In the genomic region with DNA sequence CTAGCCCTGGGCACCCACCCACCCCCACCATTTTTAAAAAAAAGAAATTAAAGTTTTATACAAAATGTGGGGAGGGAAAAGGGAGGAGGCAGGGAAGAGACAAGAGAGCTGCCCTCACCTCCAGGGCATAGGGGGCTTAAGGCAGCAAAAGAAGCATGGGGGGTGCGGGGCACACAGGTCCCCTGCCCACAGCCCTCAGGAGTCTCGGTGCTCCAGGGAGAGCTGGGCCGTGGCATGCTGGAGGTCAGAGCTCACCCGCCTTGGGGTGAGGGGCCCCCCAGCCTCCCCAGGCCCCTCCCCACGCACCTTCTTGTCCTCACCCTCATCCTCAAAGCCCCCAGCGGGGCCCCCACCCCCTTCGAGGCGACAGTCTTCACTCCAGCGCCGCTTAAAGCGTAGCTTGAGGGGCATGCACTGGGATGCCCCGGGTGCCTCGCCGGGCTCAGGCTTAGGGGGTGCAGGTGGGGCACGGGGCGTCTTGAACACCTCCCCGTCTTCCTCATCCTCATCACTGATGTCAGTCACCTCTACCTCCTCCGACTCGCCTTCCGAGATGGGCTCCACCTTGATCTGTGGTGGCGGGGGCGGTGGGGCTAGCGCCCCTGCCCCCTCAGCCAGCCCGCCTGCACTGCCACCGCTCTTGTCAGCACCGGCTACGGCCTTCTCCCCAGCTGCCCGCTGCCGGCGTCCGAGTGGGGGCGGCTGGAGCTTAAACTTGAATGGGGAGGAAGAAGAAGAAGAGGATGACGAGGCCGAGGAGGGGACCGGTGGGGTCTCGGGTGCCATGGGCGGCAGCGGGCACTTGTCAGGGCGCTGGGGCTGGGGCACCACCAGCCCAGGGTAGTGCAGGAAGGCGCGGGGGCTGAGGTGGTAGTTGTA, we compare ENCODE assay signal across 3 cellular contexts.
TF ChIP-seq lines count a peak whose summit lies in the region.

No MANE protein-coding gene starts in this region.

TF ChIP-seq in SK-N-SH, 30 proteins besides CTCF, POLR2A, EP300 and RAD21:
- TF ChIP-seq GATA2 (CRISPR knock-in tag; IDR thresholded peaks at IDR 0.05) (no peak), NFIC (IDR thresholded peaks at IDR 0.05; ENCODE audit: borderline replicate concordance) (no peak), TAF1 (IDR thresholded peaks at IDR 0.05; ENCODE audit: borderline replicate concordance, low read depth, low read length) (no peak), FOXJ3 (CRISPR knock-in tag; IDR thresholded peaks at IDR 0.05) (no peak), TCF12 (IDR thresholded peaks at IDR 0.05) (no peak), MXI1 (IDR thresholded peaks at IDR 0.05; ENCODE audit: low read depth, low read length) (no peak), MEF2A (IDR thresholded peaks at IDR 0.05; ENCODE audit: borderline replicate concordance, low read depth) (no peak)

TF ChIP-seq in SK-N-SH treated with all-trans-retinoic acid at 6 μM for 48 hours, 23 proteins besides CTCF, POLR2A, EP300 and RAD21:
- TF ChIP-seq RARB (CRISPR knock-in tag; IDR thresholded peaks at IDR 0.05) (no peak), TOX (CRISPR knock-in tag; IDR thresholded peaks at IDR 0.05; ENCODE audit: borderline replicate concordance) (no peak), BACH2 (CRISPR knock-in tag; IDR thresholded peaks at IDR 0.05; ENCODE audit: borderline replicate concordance) (no peak), ZNF70 (CRISPR knock-in tag; IDR thresholded peaks at IDR 0.05) (no peak), ZNF8 (CRISPR knock-in tag; IDR thresholded peaks at IDR 0.05) (no peak), TCF4 (CRISPR knock-in tag; IDR thresholded peaks at IDR 0.05; ENCODE audit: borderline replicate concordance) (no peak), ISL1 (CRISPR knock-in tag; IDR thresholded peaks at IDR 0.05) (no peak), CSDC2 (CRISPR knock-in tag; IDR thresholded peaks at IDR 0.05) (no peak), CSRNP3 (CRISPR knock-in tag; IDR thresholded peaks at IDR 0.05) (no peak), ARNTL (CRISPR knock-in tag; IDR thresholded peaks at IDR 0.05; ENCODE audit: borderline replicate concordance, low read depth) (no peak), ESRRG (CRISPR knock-in tag; IDR thresholded peaks at IDR 0.05) (no peak), PPARA (CRISPR knock-in tag; IDR thresholded peaks at IDR 0.05; ENCODE audit: borderline replicate concordance) (no peak), GLIS3 (CRISPR knock-in tag; IDR thresholded peaks at IDR 0.05) (no peak), ZFP3 (CRISPR knock-in tag; IDR thresholded peaks at IDR 0.05) (no peak), ZNF565 (CRISPR knock-in tag; conservative IDR thresholded peaks at IDR 0.05; ENCODE audit: low read depth) (no peak), OSR1 (CRISPR knock-in tag; IDR thresholded peaks at IDR 0.05) (no peak), SNAI2 (CRISPR knock-in tag; IDR thresholded peaks at IDR 0.05) (no peak), PATZ1 (CRISPR knock-in tag; IDR thresholded peaks at IDR 0.05; ENCODE audit: borderline replicate concordance) (no peak)
- TF ChIP-seq, protein P1, sequence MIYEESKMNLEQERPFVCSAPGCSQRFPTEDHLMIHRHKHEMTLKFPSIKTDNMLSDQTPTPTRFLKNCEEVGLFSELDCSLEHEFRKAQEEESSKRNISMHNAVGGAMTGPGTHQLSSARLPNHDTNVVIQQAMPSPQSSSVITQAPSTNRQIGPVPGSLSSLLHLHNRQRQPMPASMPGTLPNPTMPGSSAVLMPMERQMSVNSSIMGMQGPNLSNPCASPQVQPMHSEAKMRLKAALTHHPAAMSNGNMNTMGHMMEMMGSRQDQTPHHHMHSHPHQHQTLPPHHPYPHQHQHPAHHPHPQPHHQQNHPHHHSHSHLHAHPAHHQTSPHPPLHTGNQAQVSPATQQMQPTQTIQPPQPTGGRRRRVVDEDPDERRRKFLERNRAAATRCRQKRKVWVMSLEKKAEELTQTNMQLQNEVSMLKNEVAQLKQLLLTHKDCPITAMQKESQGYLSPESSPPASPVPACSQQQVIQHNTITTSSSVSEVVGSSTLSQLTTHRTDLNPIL (CRISPR knock-in tag; IDR thresholded peaks at IDR 0.05; ENCODE audit: low read depth) = no peak
TF ChIP-seq in SK-N-SH treated with all-trans-retinoic acid at 6 μM for 48 hours: peak in this region for 0.

TF ChIP-seq in HEK293, 187 proteins besides CTCF, POLR2A, EP300 and RAD21 (continues in another document):
- TF ChIP-seq ZNF404 (tag by site-specific recombination; IDR thresholded peaks at IDR 0.05) (no peak), MEIS1 (CRISPR knock-in tag; IDR thresholded peaks at IDR 0.05; ENCODE audit: borderline replicate concordance) (no peak), ZNF596 (tag by site-specific recombination; IDR thresholded peaks at IDR 0.05) (no peak), KLF9 (tag by site-specific recombination; IDR thresholded peaks at IDR 0.05; ENCODE audit: low read depth) (no peak), ZNF132 (tag by site-specific recombination; IDR thresholded peaks at IDR 0.05; ENCODE audit: borderline replicate concordance) (no peak), ZFHX2 (tag by site-specific recombination; conservative IDR thresholded peaks at IDR 0.05) (no peak), GLI2 (tag by site-specific recombination; IDR thresholded peaks at IDR 0.05; ENCODE audit: borderline replicate concordance, low read depth) (no peak), GLIS2 (tag by site-specific recombination; IDR thresholded peaks at IDR 0.05) (peak; percentile 48), ZFP41 (tag by site-specific recombination; IDR thresholded peaks at IDR 0.05; ENCODE audit: borderline replicate concordance) (no peak), ZNF449 (tag by site-specific recombination; IDR thresholded peaks at IDR 0.05) (no peak), PRDM1 (tag by site-specific recombination; IDR thresholded peaks at IDR 0.05) (no peak), PATZ1 (tag by site-specific recombination; IDR thresholded peaks at IDR 0.05) (peak; percentile 60), ZNF140 (tag by site-specific recombination; IDR thresholded peaks at IDR 0.05) (no peak), ZNF248 (tag by site-specific recombination; IDR thresholded peaks at IDR 0.05) (no peak), SETDB1 (IDR thresholded peaks at IDR 0.05; ENCODE audit: insufficient read length, low read length) (no peak)
- TF ChIP-seq, protein P2, sequence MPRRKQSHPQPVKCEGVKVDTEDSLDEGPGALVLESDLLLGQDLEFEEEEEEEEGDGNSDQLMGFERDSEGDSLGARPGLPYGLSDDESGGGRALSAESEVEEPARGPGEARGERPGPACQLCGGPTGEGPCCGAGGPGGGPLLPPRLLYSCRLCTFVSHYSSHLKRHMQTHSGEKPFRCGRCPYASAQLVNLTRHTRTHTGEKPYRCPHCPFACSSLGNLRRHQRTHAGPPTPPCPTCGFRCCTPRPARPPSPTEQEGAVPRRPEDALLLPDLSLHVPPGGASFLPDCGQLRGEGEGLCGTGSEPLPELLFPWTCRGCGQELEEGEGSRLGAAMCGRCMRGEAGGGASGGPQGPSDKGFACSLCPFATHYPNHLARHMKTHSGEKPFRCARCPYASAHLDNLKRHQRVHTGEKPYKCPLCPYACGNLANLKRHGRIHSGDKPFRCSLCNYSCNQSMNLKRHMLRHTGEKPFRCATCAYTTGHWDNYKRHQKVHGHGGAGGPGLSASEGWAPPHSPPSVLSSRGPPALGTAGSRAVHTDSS (tag by site-specific recombination; IDR thresholded peaks at IDR 0.05) = peak; percentile 69
- TF ChIP-seq, protein P3, sequence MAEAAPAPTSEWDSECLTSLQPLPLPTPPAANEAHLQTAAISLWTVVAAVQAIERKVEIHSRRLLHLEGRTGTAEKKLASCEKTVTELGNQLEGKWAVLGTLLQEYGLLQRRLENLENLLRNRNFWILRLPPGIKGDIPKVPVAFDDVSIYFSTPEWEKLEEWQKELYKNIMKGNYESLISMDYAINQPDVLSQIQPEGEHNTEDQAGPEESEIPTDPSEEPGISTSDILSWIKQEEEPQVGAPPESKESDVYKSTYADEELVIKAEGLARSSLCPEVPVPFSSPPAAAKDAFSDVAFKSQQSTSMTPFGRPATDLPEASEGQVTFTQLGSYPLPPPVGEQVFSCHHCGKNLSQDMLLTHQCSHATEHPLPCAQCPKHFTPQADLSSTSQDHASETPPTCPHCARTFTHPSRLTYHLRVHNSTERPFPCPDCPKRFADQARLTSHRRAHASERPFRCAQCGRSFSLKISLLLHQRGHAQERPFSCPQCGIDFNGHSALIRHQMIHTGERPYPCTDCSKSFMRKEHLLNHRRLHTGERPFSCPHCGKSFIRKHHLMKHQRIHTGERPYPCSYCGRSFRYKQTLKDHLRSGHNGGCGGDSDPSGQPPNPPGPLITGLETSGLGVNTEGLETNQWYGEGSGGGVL (tag by site-specific recombination; IDR thresholded peaks at IDR 0.05) = no peak
- TF ChIP-seq, protein P4, sequence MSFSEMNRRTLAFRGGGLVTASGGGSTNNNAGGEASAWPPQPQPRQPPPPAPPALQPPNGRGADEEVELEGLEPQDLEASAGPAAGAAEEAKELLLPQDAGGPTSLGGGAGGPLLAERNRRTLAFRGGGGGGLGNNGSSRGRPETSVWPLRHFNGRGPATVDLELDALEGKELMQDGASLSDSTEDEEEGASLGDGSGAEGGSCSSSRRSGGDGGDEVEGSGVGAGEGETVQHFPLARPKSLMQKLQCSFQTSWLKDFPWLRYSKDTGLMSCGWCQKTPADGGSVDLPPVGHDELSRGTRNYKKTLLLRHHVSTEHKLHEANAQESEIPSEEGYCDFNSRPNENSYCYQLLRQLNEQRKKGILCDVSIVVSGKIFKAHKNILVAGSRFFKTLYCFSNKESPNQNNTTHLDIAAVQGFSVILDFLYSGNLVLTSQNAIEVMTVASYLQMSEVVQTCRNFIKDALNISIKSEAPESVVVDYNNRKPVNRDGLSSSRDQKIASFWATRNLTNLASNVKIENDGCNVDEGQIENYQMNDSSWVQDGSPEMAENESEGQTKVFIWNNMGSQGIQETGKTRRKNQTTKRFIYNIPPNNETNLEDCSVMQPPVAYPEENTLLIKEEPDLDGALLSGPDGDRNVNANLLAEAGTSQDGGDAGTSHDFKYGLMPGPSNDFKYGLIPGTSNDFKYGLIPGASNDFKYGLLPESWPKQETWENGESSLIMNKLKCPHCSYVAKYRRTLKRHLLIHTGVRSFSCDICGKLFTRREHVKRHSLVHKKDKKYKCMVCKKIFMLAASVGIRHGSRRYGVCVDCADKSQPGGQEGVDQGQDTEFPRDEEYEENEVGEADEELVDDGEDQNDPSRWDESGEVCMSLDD (tag by site-specific recombination; IDR thresholded peaks at IDR 0.05) = no peak; the same call in none of the 2 replicates
- TF ChIP-seq, protein P5, sequence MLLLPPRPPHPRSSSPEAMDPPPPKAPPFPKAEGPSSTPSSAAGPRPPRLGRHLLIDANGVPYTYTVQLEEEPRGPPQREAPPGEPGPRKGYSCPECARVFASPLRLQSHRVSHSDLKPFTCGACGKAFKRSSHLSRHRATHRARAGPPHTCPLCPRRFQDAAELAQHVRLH (tag by site-specific recombination; IDR thresholded peaks at IDR 0.05) = no peak
- TF ChIP-seq, protein P6, sequence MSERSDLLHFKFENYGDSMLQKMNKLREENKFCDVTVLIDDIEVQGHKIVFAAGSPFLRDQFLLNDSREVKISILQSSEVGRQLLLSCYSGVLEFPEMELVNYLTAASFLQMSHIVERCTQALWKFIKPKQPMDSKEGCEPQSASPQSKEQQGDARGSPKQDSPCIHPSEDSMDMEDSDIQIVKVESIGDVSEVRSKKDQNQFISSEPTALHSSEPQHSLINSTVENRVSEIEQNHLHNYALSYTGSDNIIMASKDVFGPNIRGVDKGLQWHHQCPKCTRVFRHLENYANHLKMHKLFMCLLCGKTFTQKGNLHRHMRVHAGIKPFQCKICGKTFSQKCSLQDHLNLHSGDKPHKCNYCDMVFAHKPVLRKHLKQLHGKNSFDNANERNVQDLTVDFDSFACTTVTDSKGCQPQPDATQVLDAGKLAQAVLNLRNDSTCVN (tag by site-specific recombination; optimal IDR thresholded peaks at IDR 0.05) = no peak
- TF ChIP-seq, protein P7, sequence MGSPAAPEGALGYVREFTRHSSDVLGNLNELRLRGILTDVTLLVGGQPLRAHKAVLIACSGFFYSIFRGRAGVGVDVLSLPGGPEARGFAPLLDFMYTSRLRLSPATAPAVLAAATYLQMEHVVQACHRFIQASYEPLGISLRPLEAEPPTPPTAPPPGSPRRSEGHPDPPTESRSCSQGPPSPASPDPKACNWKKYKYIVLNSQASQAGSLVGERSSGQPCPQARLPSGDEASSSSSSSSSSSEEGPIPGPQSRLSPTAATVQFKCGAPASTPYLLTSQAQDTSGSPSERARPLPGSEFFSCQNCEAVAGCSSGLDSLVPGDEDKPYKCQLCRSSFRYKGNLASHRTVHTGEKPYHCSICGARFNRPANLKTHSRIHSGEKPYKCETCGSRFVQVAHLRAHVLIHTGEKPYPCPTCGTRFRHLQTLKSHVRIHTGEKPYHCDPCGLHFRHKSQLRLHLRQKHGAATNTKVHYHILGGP (tag by site-specific recombination; IDR thresholded peaks at IDR 0.05) = no peak
- TF ChIP-seq, protein P8, sequence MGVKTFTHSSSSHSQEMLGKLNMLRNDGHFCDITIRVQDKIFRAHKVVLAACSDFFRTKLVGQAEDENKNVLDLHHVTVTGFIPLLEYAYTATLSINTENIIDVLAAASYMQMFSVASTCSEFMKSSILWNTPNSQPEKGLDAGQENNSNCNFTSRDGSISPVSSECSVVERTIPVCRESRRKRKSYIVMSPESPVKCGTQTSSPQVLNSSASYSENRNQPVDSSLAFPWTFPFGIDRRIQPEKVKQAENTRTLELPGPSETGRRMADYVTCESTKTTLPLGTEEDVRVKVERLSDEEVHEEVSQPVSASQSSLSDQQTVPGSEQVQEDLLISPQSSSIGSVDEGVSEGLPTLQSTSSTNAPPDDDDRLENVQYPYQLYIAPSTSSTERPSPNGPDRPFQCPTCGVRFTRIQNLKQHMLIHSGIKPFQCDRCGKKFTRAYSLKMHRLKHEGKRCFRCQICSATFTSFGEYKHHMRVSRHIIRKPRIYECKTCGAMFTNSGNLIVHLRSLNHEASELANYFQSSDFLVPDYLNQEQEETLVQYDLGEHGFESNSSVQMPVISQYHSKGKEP (tag by site-specific recombination; IDR thresholded peaks at IDR 0.05) = no peak
